ENCODE assay signal across 18 cellular contexts in the genomic region with DNA sequence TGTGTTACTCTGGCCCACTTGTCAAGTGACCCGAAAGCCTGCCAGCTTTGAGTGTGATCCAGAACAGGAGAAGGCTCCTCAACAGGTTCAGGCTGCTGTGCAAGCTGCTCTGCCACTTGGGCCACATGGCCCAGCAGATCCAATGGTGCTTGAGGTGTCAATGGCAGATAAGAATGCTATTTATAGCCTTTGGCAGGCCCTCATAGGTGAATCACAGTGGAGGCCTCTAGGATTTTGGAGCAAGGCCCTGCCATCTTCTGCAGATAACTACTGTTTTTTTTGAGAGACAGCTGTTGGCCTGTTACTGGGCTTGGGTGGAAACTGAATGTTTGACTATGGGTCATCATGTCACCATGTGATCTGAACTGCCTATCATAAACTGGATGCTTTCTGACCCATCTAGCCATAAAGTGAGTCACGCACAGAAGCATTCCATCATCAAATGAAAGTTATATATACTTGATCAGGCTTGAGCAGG.
DNase-seq lines count a peak whose midpoint lies in the region; ATAC-seq, FAIRE-seq and TF ChIP-seq lines count a peak whose summit lies in the region.
"Had no signal": no experiment of that assay in that cellular context is flagged by ENCODE, and none has a peak within 500 bp of the region (broad histone marks: within the 10 kb centered on the region; RNA-seq: fewer than 3 reads in every experiment).

No MANE protein-coding gene starts in this region.

- TF ChIP-seq RAD21 in IMR-90 (IDR thresholded peaks at IDR 0.05; ENCODE audit: low read length): no peak

- in situ Hi-C loops in IMR-90 (cut with MboI; ENCODE audit: low sequenced_read_pairs): no loop called here

- no peak overlapping the region for H2AK9ac ChIP-seq in IMR-90 (replicated peaks; ENCODE audit: low read depth, low read length, poor library complexity)

- H3K9ac ChIP-seq in IMR-90 (ENCODE audit: low read depth, low read length) (no peak overlapping the region), astrocyte (ENCODE audit: low read length) (no peak overlapping the region)
- H3K9ac ChIP-seq: parathyroid adenoma had no signal

- H3K36me3 ChIP-seq in IMR-90 (ENCODE audit: control insufficient read depth, insufficient read depth, low read length) (no peaks in the 10 kb centered on the region), astrocyte (ENCODE audit: insufficient read depth, low read length) (no peaks in the 10 kb centered on the region), left ventricle myocardium inferior (no peaks in the 10 kb centered on the region), pancreas (no peaks in the 10 kb centered on the region)
- H3K36me3 ChIP-seq: left lung had no signal

- no peak overlapping the region for H3K56ac ChIP-seq in IMR-90 (ENCODE audit: extremely low read depth, insufficient read depth, low read length)

- peaks cover 11% of the 10 kb centered on the region for H3K9me3 Mint-ChIP-seq in astrocyte (ENCODE audit: unreplicated experiment)
- H3K9me3 Mint-ChIP-seq: activated CD4-positive, alpha-beta memory T cell treated with anti-CD3 and anti-CD28 coated beads, Interleukin-2, amount 10 ng/mL, durations not matched to agents 7 days and 5 days; activated T-helper 1 cell treated with anti-CD3 and anti-CD28 coated beads, Interleukin-12 subunit alpha, Interleukin-12 subunit beta, Interleukin-2, Interleukin-4 antibody, amounts not matched to agents 30 ng/mL and 10 ng/mL and 1 ng/mL, durations not matched to agents 14 hours and 24 hours and 36 hours; endodermal cell had no signal

- H4K91ac ChIP-seq in IMR-90 (ENCODE audit: insufficient read depth, low read depth, low read length): no peak overlapping the region

- no peak overlapping the region for H4K8ac ChIP-seq in IMR-90 (ENCODE audit: low read depth in 2 of 2, low read length in 2 of 2)

- H3K4me1 ChIP-seq in IMR-90 (ENCODE audit: control insufficient read depth, insufficient read depth, low read length) (peaks cover 1% of the 10 kb centered on the region; the same call in 1 of the 2 replicates), astrocyte (ENCODE audit: insufficient read depth, low read length) (no peaks in the 10 kb centered on the region), left ventricle myocardium inferior (no peaks in the 10 kb centered on the region), pancreas (no peaks in the 10 kb centered on the region)
- H3K4me1 ChIP-seq: left lung, parathyroid adenoma had no signal

- H2BK120ac ChIP-seq in IMR-90 (ENCODE audit: low read depth, low read length): no peak overlapping the region

- H3K9me3 ChIP-seq in IMR-90 (ENCODE audit: control insufficient read depth, insufficient read depth, low read length) (no peaks in the 10 kb centered on the region), astrocyte (ENCODE audit: insufficient read depth, low read depth, low read length) (no peaks in the 10 kb centered on the region), left ventricle myocardium inferior (replicated peaks) (no peaks in the 10 kb centered on the region), pancreas (no peaks in the 10 kb centered on the region)

- DNase-seq in AG09309 (ENCODE audit: low read depth) (peak; percentile 14), IMR-90 (peak; percentile 65), astrocyte (ENCODE audit: low read depth) (peak; percentile 55), left ventricle myocardium inferior (peak; percentile 35), foreskin melanocyte (no peak), pancreas (no peak), NCI-H748 (lab: John Stamatoyannopoulos, UW; ENCODE audit: unreplicated experiment) (no peak)
- DNase-seq: ACHN; activated CD4-positive, alpha-beta memory T cell treated with anti-CD3 and anti-CD28 coated beads, Interleukin-2, amount 10 ng/mL, durations not matched to agents 7 days and 5 days; endodermal cell; GF-D8; H7; left lung; stimulated activated naive CD4-positive, alpha-beta T cell treated with Interleukin-2 at 50 U/mL for 16 hours had no signal

- H4K5ac ChIP-seq in IMR-90 (ENCODE audit: low read depth, low read length): no peak overlapping the region

- POLR2A ChIA-PET in IMR-90 (lab: Charles Lee; ENCODE audit: unreplicated experiment): no interaction called here

- H2BK5ac ChIP-seq in IMR-90 (ENCODE audit: low read depth, low read length, poor library complexity, severe bottlenecking): no peak overlapping the region

- no peaks in the 10 kb centered on the region for H3K4me1 Mint-ChIP-seq in astrocyte (ENCODE audit: low read depth, unreplicated experiment)
- H3K4me1 Mint-ChIP-seq: activated CD4-positive, alpha-beta memory T cell treated with anti-CD3 and anti-CD28 coated beads, Interleukin-2, amount 10 ng/mL, durations not matched to agents 7 days and 5 days; endodermal cell had no signal

- no peaks in the 10 kb centered on the region for H3K9me1 ChIP-seq in IMR-90 (ENCODE audit: insufficient read depth, low read length)

- no CpG with 5 or more reads among the region's 2 CpGs for WGBS in IMR-90 (ENCODE audit: extremely low coverage in 2 of 2, insufficient read length in 1 of 2), 2 experiments
- 87 to 97% methylated on average over 2 of the region's 2 CpGs for WGBS in pancreas, 2 donors

- peaks cover 9% of the 10 kb centered on the region for H3K27me3 ChIP-seq in IMR-90 (ENCODE audit: control insufficient read depth, insufficient read depth, low read length)
- peaks cover 2% of the 10 kb centered on the region for H3K27me3 ChIP-seq in astrocyte (ENCODE audit: insufficient read depth, low read length)
- H3K27me3 ChIP-seq in left ventricle myocardium inferior (ENCODE audit: low read depth): no peaks in the 10 kb centered on the region
- H3K27me3 ChIP-seq in pancreas: no peaks in the 10 kb centered on the region
- H3K27me3 ChIP-seq: left lung had no signal

- H3K79me1 ChIP-seq in IMR-90 (ENCODE audit: low read depth in 1 of 2, low read length in 2 of 2): no peaks in the 10 kb centered on the region

- no peak for FAIRE-seq in astrocyte (lab: Jason Lieb, UNC)
- FAIRE-seq in pancreas (lab: Jason Lieb, UNC): no peak

- no TSS peak for BruUV-seq in IMR-90 (replicated peaks; lab: Mats Ljungman, UMichigan)

- intact Hi-C loops in IMR-90 (cut with micrococcal nuclease) (no loop called here), left ventricle myocardium inferior (cut with micrococcal nuclease) (no loop called here), pancreas (cut with DNase I) (no loop called here)

- no peak overlapping the region for H3K23ac ChIP-seq in IMR-90 (ENCODE audit: low read depth, low read length)

- peaks cover 8% of the 10 kb centered on the region for H3K27me3 Mint-ChIP-seq in astrocyte (ENCODE audit: low read depth, unreplicated experiment)

- TF ChIP-seq CTCF in AG09309 (IDR thresholded peaks at IDR 0.05; ENCODE audit: control insufficient read depth, insufficient read depth, low read depth, low read length, missing control alignments) (no peak), IMR-90 (conservative IDR thresholded peaks at IDR 0.05; ENCODE audit: low read depth, low read length) (no peak), astrocyte (IDR thresholded peaks at IDR 0.05; ENCODE audit: insufficient read depth, low read depth, low read length) (no peak), left ventricle myocardium inferior (IDR thresholded peaks at IDR 0.05; ENCODE audit: borderline replicate concordance) (no peak), pancreas (IDR thresholded peaks at IDR 0.05) (no peak)

- H2BK20ac ChIP-seq in IMR-90 (ENCODE audit: low read depth, low read length): no peak overlapping the region

- no peak for TF ChIP-seq POLR2A in IMR-90 (IDR thresholded peaks at IDR 0.05; ENCODE audit: low read depth, low read length)

- H3K4ac ChIP-seq in IMR-90 (ENCODE audit: low read depth, low read length): no peak overlapping the region

- dilution Hi-C loops in IMR-90 (cut with HindIII; ENCODE audit: low sequenced_read_pairs, unreplicated experiment): no loop called here

- H3K36me3 Mint-ChIP-seq in astrocyte (ENCODE audit: low read depth, unreplicated experiment): peaks cover 5% of the 10 kb centered on the region

- H2AK5ac ChIP-seq in IMR-90 (ENCODE audit: low read depth, low read length): no peak overlapping the region

- H2BK15ac ChIP-seq in IMR-90 (ENCODE audit: low read depth, low read length): no peak overlapping the region

- H3K18ac ChIP-seq in IMR-90 (ENCODE audit: low read depth, low read length): no peak overlapping the region

- no peak overlapping the region for H3K4me3 Mint-ChIP-seq in astrocyte (ENCODE audit: unreplicated experiment)
- H3K4me3 Mint-ChIP-seq: activated CD4-positive, alpha-beta memory T cell treated with anti-CD3 and anti-CD28 coated beads, Interleukin-2, amount 10 ng/mL, durations not matched to agents 7 days and 5 days; activated T-helper 1 cell treated with anti-CD3 and anti-CD28 coated beads, Interleukin-12 subunit alpha, Interleukin-12 subunit beta, Interleukin-2, Interleukin-4 antibody, amounts not matched to agents 30 ng/mL and 10 ng/mL and 1 ng/mL, durations not matched to agents 14 hours and 24 hours and 36 hours; endodermal cell had no signal

- H4K20me1 ChIP-seq in IMR-90 (ENCODE audit: insufficient read depth, low read length) (no peaks in the 10 kb centered on the region), astrocyte (ENCODE audit: insufficient read depth, low read length) (no peaks in the 10 kb centered on the region)

- no peak overlapping the region for H3K27ac Mint-ChIP-seq in astrocyte (ENCODE audit: unreplicated experiment)
- H3K27ac Mint-ChIP-seq: activated CD4-positive, alpha-beta memory T cell treated with anti-CD3 and anti-CD28 coated beads, Interleukin-2, amount 10 ng/mL, durations not matched to agents 7 days and 5 days; activated T-helper 1 cell treated with anti-CD3 and anti-CD28 coated beads, Interleukin-12 subunit alpha, Interleukin-12 subunit beta, Interleukin-2, Interleukin-4 antibody, amounts not matched to agents 30 ng/mL and 10 ng/mL and 1 ng/mL, durations not matched to agents 14 hours and 24 hours and 36 hours; endodermal cell had no signal

- ATAC-seq in IMR-90 (ENCODE audit: low read depth): no peak; the same call in 1 of the 2 replicates
- ATAC-seq in pancreas: no peak
- ATAC-seq in GM21528 (IDR thresholded peaks at IDR 0.05; ENCODE audit: low FRiP score, unreplicated experiment): no peak
- ATAC-seq: left lung had no signal

- H3K4me2 ChIP-seq in IMR-90 (ENCODE audit: low read depth, low read length) (no peak overlapping the region), astrocyte (ENCODE audit: low read length) (no peak overlapping the region)

- H3K4me3 ChIP-seq in AG09309 (ENCODE audit: control insufficient read depth, low read depth, low read length) (no peak overlapping the region), IMR-90 (ENCODE audit: insufficient read depth, low read depth, low read length) (no peak overlapping the region), astrocyte (ENCODE audit: insufficient read depth, low read depth, low read length) (no peak overlapping the region), left ventricle myocardium inferior (no peak overlapping the region), pancreas (no peak overlapping the region)
- H3K4me3 ChIP-seq: left lung, SK-N-MC had no signal

- H2AFZ ChIP-seq in IMR-90 (replicated peaks; ENCODE audit: low read length, poor library complexity): no peak overlapping the region
- H2AFZ ChIP-seq in astrocyte (ENCODE audit: low read depth, low read length): no peak overlapping the region
- H2AFZ ChIP-seq: parathyroid adenoma had no signal

- CTCF ChIA-PET in IMR-90 (lab: Yijun Ruan, JAX): no interaction called here

- H3K79me2 ChIP-seq in astrocyte (ENCODE audit: insufficient read depth, low read length): no peaks in the 10 kb centered on the region
- H3K79me2 ChIP-seq: parathyroid adenoma had no signal

- H3K27ac ChIP-seq in IMR-90 (ENCODE audit: insufficient read depth, low read length) (no peak overlapping the region), astrocyte (ENCODE audit: low read depth, low read length) (no peak overlapping the region), left ventricle myocardium inferior (replicated peaks) (peak overlapping the region; percentile 9), pancreas (no peak overlapping the region)
- H3K27ac ChIP-seq: left lung, parathyroid adenoma, SK-N-MC had no signal

- H3K14ac ChIP-seq in IMR-90 (replicated peaks; ENCODE audit: low read depth, low read length): no peak overlapping the region

Comparison
In these comparisons a context has a peak if more than half of its experiments do, and no peak if none do; other contexts are left out.
1. DNase-seq: peak in AG09309 (single experiment), IMR-90 (single experiment), astrocyte (single experiment) and left ventricle myocardium inferior (single experiment); none in foreskin melanocyte (single experiment), pancreas (0 of 6) and NCI-H748 (single experiment).